In the genomic region with DNA sequence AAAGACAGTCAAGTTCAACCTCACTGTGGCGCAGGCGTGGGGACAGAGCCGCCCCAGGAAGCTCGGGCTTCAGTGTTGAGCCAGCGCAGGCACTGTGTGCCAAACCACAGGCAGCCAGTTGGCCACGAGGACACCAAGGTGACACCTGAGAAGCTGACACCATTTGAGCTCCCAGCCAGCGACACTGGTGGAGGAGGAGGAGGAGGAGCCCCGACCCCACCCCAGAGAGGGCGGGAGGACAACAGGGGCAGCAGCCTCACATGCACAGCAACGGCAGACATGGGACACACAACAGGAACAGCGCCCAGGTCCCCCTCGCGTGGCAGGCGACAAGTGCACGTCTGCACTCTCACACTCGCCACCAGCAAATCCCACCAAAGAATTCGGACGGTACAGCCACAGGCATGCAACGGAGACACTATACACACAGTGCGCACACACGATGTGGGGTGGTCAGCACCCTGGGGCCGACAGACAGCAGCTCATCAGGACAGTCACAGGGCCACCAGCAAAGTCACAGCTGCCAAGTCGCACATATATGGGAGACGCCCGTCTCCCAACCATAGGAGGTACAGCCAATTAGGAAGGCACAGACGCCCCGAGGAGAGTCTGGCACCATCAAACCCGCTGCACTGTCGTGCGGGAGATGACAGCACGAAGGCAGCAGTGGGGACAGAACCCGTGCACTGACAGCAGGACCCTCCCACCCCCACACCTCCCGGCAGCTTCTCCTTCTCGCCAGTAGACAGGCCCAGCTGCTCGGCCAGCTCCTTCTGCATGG, we compare ENCODE assay signal across 1 cellular context.
TF ChIP-seq lines count a peak whose summit lies in the region.

No MANE protein-coding gene starts in this region.

TF ChIP-seq in HEK293, 187 proteins besides CTCF, POLR2A, EP300 and RAD21:
- TF ChIP-seq ZNF223 (tag by site-specific recombination; IDR thresholded peaks at IDR 0.05) (no peak), SCRT2 (tag by site-specific recombination; IDR thresholded peaks at IDR 0.05) (peak; percentile 78), GLIS2 (tag by site-specific recombination; IDR thresholded peaks at IDR 0.05) (no peak), ZNF169 (tag by site-specific recombination; IDR thresholded peaks at IDR 0.05) (no peak), ZNF416 (tag by site-specific recombination; IDR thresholded peaks at IDR 0.05) (no peak), SP2 (tag by site-specific recombination; IDR thresholded peaks at IDR 0.05) (peak; percentile 16; the same call in 1 of the 2 replicates), ZNF202 (tag by site-specific recombination; IDR thresholded peaks at IDR 0.05; ENCODE audit: borderline replicate concordance) (no peak)
- TF ChIP-seq, protein P1, sequence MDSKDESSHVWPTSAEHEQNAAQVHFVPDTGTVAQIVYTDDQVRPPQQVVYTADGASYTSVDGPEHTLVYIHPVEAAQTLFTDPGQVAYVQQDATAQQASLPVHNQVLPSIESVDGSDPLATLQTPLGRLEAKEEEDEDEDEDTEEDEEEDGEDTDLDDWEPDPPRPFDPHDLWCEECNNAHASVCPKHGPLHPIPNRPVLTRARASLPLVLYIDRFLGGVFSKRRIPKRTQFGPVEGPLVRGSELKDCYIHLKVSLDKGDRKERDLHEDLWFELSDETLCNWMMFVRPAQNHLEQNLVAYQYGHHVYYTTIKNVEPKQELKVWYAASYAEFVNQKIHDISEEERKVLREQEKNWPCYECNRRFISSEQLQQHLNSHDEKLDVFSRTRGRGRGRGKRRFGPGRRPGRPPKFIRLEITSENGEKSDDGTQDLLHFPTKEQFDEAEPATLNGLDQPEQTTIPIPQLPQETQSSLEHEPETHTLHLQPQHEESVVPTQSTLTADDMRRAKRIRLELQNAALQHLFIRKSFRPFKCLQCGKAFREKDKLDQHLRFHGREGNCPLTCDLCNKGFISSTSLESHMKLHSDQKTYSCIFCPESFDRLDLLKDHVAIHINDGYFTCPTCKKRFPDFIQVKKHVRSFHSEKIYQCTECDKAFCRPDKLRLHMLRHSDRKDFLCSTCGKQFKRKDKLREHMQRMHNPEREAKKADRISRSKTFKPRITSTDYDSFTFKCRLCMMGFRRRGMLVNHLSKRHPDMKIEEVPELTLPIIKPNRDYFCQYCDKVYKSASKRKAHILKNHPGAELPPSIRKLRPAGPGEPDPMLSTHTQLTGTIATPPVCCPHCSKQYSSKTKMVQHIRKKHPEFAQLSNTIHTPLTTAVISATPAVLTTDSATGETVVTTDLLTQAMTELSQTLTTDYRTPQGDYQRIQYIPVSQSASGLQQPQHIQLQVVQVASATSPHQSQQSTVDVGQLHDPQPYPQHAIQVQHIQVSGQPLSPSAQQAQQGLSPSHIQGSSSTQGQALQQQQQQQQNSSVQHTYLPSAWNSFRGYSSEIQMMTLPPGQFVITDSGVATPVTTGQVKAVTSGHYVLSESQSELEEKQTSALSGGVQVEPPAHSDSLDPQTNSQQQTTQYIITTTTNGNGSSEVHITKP (tag by site-specific recombination; IDR thresholded peaks at IDR 0.05), result no peak
- TF ChIP-seq, protein P2, sequence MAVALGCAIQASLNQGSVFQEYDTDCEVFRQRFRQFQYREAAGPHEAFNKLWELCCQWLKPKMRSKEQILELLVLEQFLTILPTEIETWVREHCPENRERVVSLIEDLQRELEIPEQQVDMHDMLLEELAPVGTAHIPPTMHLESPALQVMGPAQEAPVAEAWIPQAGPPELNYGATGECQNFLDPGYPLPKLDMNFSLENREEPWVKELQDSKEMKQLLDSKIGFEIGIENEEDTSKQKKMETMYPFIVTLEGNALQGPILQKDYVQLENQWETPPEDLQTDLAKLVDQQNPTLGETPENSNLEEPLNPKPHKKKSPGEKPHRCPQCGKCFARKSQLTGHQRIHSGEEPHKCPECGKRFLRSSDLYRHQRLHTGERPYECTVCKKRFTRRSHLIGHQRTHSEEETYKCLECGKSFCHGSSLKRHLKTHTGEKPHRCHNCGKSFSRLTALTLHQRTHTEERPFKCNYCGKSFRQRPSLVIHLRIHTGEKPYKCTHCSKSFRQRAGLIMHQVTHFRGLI (tag by site-specific recombination; IDR thresholded peaks at IDR 0.05), result peak; percentile 64; the same call in 1 of the 2 replicates
- TF ChIP-seq, protein P3, sequence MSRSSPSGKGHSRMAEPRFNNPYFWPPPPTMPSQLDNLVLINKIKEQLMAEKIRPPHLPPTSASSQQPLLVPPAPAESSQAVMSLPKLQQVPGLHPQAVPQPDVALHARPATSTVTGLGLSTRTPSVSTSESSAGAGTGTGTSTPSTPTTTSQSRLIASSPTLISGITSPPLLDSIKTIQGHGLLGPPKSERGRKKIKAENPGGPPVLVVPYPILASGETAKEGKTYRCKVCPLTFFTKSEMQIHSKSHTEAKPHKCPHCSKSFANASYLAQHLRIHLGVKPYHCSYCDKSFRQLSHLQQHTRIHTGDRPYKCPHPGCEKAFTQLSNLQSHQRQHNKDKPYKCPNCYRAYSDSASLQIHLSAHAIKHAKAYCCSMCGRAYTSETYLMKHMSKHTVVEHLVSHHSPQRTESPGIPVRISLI (tag by site-specific recombination; IDR thresholded peaks at IDR 0.05), result no peak
TF ChIP-seq in HEK293: peak in this region for 3.
